In the genomic region with DNA sequence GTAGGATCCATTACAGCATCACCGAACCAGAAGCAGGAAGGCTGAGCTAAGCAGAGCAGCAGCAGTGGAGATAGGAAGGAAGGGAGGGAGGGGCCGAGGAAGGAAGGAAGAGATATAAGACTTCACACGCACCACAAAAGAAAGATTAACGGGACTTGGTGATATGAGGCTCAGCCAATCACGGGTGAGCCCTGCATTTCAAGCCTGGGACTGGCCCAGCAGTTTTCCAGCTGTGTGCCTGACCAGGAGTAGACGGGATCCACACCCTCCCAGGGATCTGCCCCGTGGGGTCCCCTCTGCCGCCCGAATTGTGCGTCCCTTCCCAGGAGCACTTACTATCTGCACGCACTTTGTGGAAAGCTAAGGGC, we compare ENCODE assay signal across 2 cellular contexts.
A peak's percentile ranks its signal among the peaks of the same experiment; 100 is the strongest.
TF ChIP-seq lines count a peak whose summit lies in the region.

No MANE protein-coding gene starts in this region.

TF ChIP-seq in GM23338, 12 proteins besides CTCF, POLR2A, EP300 and RAD21 (continues in another document):
- TF ChIP-seq, protein P1, sequence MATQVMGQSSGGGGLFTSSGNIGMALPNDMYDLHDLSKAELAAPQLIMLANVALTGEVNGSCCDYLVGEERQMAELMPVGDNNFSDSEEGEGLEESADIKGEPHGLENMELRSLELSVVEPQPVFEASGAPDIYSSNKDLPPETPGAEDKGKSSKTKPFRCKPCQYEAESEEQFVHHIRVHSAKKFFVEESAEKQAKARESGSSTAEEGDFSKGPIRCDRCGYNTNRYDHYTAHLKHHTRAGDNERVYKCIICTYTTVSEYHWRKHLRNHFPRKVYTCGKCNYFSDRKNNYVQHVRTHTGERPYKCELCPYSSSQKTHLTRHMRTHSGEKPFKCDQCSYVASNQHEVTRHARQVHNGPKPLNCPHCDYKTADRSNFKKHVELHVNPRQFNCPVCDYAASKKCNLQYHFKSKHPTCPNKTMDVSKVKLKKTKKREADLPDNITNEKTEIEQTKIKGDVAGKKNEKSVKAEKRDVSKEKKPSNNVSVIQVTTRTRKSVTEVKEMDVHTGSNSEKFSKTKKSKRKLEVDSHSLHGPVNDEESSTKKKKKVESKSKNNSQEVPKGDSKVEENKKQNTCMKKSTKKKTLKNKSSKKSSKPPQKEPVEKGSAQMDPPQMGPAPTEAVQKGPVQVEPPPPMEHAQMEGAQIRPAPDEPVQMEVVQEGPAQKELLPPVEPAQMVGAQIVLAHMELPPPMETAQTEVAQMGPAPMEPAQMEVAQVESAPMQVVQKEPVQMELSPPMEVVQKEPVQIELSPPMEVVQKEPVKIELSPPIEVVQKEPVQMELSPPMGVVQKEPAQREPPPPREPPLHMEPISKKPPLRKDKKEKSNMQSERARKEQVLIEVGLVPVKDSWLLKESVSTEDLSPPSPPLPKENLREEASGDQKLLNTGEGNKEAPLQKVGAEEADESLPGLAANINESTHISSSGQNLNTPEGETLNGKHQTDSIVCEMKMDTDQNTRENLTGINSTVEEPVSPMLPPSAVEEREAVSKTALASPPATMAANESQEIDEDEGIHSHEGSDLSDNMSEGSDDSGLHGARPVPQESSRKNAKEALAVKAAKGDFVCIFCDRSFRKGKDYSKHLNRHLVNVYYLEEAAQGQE (IDR thresholded peaks at IDR 0.05; ENCODE audit: unreplicated experiment), result no peak
- TF ChIP-seq STAT1 (IDR thresholded peaks at IDR 0.05; ENCODE audit: unreplicated experiment) (no peak), ZNF114 (CRISPR knock-in tag; IDR thresholded peaks at IDR 0.05) (no peak), POLR2AphosphoS5 (IDR thresholded peaks at IDR 0.05; ENCODE audit: low read depth) (no peak), EZH2phosphoT487 (IDR thresholded peaks at IDR 0.05; ENCODE audit: unreplicated experiment) (no peak), NANOG (IDR thresholded peaks at IDR 0.05; ENCODE audit: borderline replicate concordance) (no peak), JUNB (IDR thresholded peaks at IDR 0.05; ENCODE audit: unreplicated experiment) (no peak), EZH2 (IDR thresholded peaks at IDR 0.05; ENCODE audit: low read depth, unreplicated experiment) (no peak)
- TF ChIP-seq, protein P2, sequence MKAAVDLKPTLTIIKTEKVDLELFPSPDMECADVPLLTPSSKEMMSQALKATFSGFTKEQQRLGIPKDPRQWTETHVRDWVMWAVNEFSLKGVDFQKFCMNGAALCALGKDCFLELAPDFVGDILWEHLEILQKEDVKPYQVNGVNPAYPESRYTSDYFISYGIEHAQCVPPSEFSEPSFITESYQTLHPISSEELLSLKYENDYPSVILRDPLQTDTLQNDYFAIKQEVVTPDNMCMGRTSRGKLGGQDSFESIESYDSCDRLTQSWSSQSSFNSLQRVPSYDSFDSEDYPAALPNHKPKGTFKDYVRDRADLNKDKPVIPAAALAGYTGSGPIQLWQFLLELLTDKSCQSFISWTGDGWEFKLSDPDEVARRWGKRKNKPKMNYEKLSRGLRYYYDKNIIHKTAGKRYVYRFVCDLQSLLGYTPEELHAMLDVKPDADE (IDR thresholded peaks at IDR 0.05), result no peak
- TF ChIP-seq, protein P3, sequence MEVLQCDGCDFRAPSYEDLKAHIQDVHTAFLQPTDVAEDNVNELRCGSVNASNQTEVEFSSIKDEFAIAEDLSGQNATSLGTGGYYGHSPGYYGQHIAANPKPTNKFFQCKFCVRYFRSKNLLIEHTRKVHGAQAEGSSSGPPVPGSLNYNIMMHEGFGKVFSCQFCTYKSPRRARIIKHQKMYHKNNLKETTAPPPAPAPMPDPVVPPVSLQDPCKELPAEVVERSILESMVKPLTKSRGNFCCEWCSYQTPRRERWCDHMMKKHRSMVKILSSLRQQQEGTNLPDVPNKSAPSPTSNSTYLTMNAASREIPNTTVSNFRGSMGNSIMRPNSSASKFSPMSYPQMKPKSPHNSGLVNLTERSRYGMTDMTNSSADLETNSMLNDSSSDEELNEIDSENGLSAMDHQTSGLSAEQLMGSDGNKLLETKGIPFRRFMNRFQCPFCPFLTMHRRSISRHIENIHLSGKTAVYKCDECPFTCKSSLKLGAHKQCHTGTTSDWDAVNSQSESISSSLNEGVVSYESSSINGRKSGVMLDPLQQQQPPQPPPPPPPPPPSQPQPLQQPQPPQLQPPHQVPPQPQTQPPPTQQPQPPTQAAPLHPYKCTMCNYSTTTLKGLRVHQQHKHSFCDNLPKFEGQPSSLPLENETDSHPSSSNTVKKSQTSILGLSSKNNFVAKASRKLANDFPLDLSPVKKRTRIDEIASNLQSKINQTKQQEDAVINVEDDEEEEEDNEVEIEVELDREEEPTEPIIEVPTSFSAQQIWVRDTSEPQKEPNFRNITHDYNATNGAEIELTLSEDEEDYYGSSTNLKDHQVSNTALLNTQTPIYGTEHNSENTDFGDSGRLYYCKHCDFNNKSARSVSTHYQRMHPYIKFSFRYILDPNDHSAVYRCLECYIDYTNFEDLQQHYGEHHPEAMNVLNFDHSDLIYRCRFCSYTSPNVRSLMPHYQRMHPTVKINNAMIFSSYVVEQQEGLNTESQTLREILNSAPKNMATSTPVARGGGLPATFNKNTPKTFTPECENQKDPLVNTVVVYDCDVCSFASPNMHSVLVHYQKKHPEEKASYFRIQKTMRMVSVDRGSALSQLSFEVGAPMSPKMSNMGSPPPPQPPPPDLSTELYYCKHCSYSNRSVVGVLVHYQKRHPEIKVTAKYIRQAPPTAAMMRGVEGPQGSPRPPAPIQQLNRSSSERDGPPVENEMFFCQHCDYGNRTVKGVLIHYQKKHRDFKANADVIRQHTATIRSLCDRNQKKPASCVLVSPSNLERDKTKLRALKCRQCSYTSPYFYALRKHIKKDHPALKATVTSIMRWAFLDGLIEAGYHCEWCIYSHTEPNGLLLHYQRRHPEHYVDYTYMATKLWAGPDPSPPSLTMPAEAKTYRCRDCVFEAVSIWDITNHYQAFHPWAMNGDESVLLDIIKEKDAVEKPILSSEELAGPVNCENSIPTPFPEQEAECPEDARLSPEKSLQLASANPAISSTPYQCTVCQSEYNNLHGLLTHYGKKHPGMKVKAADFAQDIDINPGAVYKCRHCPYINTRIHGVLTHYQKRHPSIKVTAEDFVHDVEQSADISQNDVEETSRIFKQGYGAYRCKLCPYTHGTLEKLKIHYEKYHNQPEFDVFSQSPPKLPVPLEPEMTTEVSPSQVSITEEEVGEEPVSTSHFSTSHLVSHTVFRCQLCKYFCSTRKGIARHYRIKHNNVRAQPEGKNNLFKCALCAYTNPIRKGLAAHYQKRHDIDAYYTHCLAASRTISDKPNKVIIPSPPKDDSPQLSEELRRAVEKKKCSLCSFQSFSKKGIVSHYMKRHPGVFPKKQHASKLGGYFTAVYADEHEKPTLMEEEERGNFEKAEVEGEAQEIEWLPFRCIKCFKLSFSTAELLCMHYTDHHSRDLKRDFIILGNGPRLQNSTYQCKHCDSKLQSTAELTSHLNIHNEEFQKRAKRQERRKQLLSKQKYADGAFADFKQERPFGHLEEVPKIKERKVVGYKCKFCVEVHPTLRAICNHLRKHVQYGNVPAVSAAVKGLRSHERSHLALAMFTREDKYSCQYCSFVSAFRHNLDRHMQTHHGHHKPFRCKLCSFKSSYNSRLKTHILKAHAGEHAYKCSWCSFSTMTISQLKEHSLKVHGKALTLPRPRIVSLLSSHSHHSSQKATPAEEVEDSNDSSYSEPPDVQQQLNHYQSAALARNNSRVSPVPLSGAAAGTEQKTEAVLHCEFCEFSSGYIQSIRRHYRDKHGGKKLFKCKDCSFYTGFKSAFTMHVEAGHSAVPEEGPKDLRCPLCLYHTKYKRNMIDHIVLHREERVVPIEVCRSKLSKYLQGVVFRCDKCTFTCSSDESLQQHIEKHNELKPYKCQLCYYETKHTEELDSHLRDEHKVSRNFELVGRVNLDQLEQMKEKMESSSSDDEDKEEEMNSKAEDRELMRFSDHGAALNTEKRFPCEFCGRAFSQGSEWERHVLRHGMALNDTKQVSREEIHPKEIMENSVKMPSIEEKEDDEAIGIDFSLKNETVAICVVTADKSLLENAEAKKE (CRISPR knock-in tag; IDR thresholded peaks at IDR 0.05), result no peak

TF ChIP-seq in endothelial cell of umbilical vein, 7 proteins besides CTCF, POLR2A, EP300 and RAD21:
- TF ChIP-seq GATA2 (IDR thresholded peaks at IDR 0.05; ENCODE audit: insufficient read depth, insufficient read length, low read depth, low read length) (peak; percentile 78), JUN (IDR thresholded peaks at IDR 0.05; ENCODE audit: borderline replicate concordance, insufficient read depth, insufficient read length, low read depth) (no peak), FOS (IDR thresholded peaks at IDR 0.05; ENCODE audit: borderline replicate concordance, insufficient read depth, low read length) (no peak), POLR2AphosphoS5 (IDR thresholded peaks at IDR 0.05; ENCODE audit: insufficient read depth, low read depth, low read length) (peak; percentile 77)
- TF ChIP-seq, protein P4, sequence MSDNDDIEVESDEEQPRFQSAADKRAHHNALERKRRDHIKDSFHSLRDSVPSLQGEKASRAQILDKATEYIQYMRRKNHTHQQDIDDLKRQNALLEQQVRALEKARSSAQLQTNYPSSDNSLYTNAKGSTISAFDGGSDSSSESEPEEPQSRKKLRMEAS (IDR thresholded peaks at IDR 0.05; ENCODE audit: insufficient read depth, insufficient read length), result no peak
